In the genomic region with DNA sequence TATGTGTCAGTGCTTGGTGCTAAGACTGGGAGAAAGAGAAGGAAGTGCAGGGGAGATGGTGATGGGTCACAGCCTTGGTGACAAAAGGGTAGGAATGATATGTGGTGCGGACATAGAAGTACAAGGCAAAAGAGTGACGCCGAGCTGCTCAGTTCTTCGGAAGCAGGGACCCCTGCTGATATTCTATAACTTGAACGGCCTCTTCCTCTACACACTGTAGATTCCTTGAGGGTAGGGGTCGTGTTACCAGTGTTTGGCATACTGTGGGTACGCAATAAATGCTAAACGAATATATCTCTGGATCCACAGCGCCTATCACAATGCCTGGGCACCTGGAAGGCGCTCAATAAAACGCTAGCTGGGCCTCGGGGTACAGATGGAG, we compare ENCODE assay signal across 9 cellular contexts. TPM values are rescaled to one million over a fixed set of nuclear protein-coding genes. Genes with fewer than 3 reads are reported as not detected.
DNase-seq lines count a peak whose midpoint lies in the region; ATAC-seq, FAIRE-seq and TF ChIP-seq lines count a peak whose summit lies in the region.
"Had no signal": no experiment of that assay in that cellular context is flagged by ENCODE, and none has a peak within 500 bp of the region (broad histone marks: within the 10 kb centered on the region; RNA-seq: fewer than 3 reads in every experiment).

No MANE protein-coding gene starts in this region.

- peak overlapping the region; percentile 48; the same call in 1 of the 2 replicates for H2BK15ac ChIP-seq in H1 (ENCODE audit: low read length)

- H3K4me3 ChIP-seq in H1 (ENCODE audit: extremely low read depth in 1 of 4, insufficient read depth in 2 of 4, low read depth in 3 of 4, low read length in 4 of 4) = peak overlapping the region; percentile 80 to 96 (median 90)
- H3K4me3 ChIP-seq in neural cell (ENCODE audit: low read length) = peak overlapping the region; percentile 76

- POLR2A ChIA-PET in CD4-positive, alpha-beta T cell (lab: Charles Lee) = interaction anchor here (0.6 to 3.3 kb wide), 18 partner anchors 11 to 647 kb away, joined by 3 to 83 read pairs (median 4); partner anchors contain the start of genes CDC14A, RTCA, SASS6 and TRMT13
- POLR2A ChIA-PET in H1 (lab: Charles Lee; ENCODE audit: partially characterized antibody) = interaction anchor here (0.8 to 3.7 kb wide), 11 partner anchors 9 to 213 kb away, joined by 3 to 30 read pairs (median 5); partner anchors contain the start of genes CDC14A, RTCA, SASS6 and TRMT13

- H3K27ac ChIP-seq in CD4-positive, alpha-beta T cell (ENCODE audit: low read depth, low read length) = peak overlapping the region; percentile 51
- H3K27ac ChIP-seq in H1 (ENCODE audit: low read depth, low read length) (peak overlapping the region; percentile 96), neural cell (ENCODE audit: low read length) (peak overlapping the region; percentile 88)

- peak overlapping the region; percentile 89 for H3K18ac ChIP-seq in H1 (ENCODE audit: extremely low read depth, low read length)

- H3K27ac Mint-ChIP-seq in CD4-positive, alpha-beta T cell = no peak overlapping the region
- H3K27ac Mint-ChIP-seq in activated naive CD4-positive, alpha-beta T cell treated with anti-CD3 and anti-CD28 coated beads for 36 hours = no peak overlapping the region
- H3K27ac Mint-ChIP-seq: activated naive CD8-positive, alpha-beta T cell had no signal

- H4K8ac ChIP-seq in H1 (ENCODE audit: extremely low read depth, insufficient read depth, low read length) = peak overlapping the region; percentile 99; the same call in 1 of the 2 replicates

- H3K79me1 ChIP-seq in H1 (ENCODE audit: low read depth, low read length) = 0 out of 2 replicates have a peak, but pooled peaks cover 3% of the 10 kb centered on the region

- CTCF ChIA-PET in CD4-positive, alpha-beta T cell (lab: Charles Lee) = interaction anchor here (1.2 to 1.7 kb wide), 2 partner anchors 17 to 210 kb away, joined by 4 to 5 read pairs; partner anchors contain the start of gene RTCA
- CTCF ChIA-PET in H1 (lab: Charles Lee; ENCODE audit: partially characterized antibody) = interaction anchor here (0.8 to 1.6 kb wide), 2 partner anchors 128 to 211 kb away, joined by 3 read pairs; no protein-coding TSS in a partner anchor
- CTCF ChIA-PET in activated naive CD4-positive, alpha-beta T cell treated with anti-CD3 and anti-CD28 coated beads for 36 hours (lab: Charles Lee) = interaction anchor here (0.8 to 1.5 kb wide), 4 partner anchors 15 to 619 kb away, joined by 3 to 5 read pairs (median 3); partner anchors contain the start of gene TRMT13

- no peak for DNase-seq in CD4-positive, alpha-beta T cell
- DNase-seq in LHCN-M2 (ENCODE audit: low read depth) (peak; percentile 1), H1 (ENCODE audit: low read depth in 1 of 2, low spot score in 2 of 2) (no peak)
- DNase-seq in activated naive CD4-positive, alpha-beta T cell treated with anti-CD3 and anti-CD28 coated beads for 36 hours = no peak

- no peak overlapping the region for H3K4me3 Mint-ChIP-seq in CD4-positive, alpha-beta T cell
- no peak overlapping the region for H3K4me3 Mint-ChIP-seq in activated naive CD4-positive, alpha-beta T cell treated with anti-CD3 and anti-CD28 coated beads for 36 hours
- H3K4me3 Mint-ChIP-seq: activated naive CD8-positive, alpha-beta T cell had no signal

- peak overlapping the region; percentile 32 for H3K56ac ChIP-seq in H1 (replicated peaks; ENCODE audit: insufficient read length, low read depth, low read length)

- H3K14ac ChIP-seq in H1 (ENCODE audit: insufficient read length) = no peak overlapping the region

- H2AK5ac ChIP-seq in H1 (ENCODE audit: low read depth, low read length) = peak overlapping the region; percentile 88; the same call in 1 of the 2 replicates

- no peaks in the 10 kb centered on the region for H3K27me3 ChIP-seq in CD4-positive, alpha-beta T cell (ENCODE audit: control insufficient read depth, insufficient read depth, low read length)
- H3K27me3 ChIP-seq in H1 (replicated peaks in 1 of 4; ENCODE audit: control insufficient read depth in 3 of 4, extremely low read depth in 1 of 4, insufficient read depth in 3 of 4, low read length in 3 of 4) (no peaks in the 10 kb centered on the region), neural cell (ENCODE audit: insufficient read depth, low read depth, low read length) (no peaks in the 10 kb centered on the region)

- peak overlapping the region; percentile 70 for H4K5ac ChIP-seq in H1 (ENCODE audit: insufficient read length, low read depth, low read length)

- H3K9ac ChIP-seq in H1 (replicated peaks in 1 of 4; ENCODE audit: extremely low read depth in 1 of 4, low read depth in 3 of 4, low read length in 3 of 4) = peak overlapping the region; percentile 83 to 95 (median 92)
- peak overlapping the region; percentile 82 for H3K9ac ChIP-seq in neural cell (ENCODE audit: low read length)

- no peaks in the 10 kb centered on the region for H3K27me3 Mint-ChIP-seq in CD4-positive, alpha-beta T cell
- H3K27me3 Mint-ChIP-seq in activated naive CD4-positive, alpha-beta T cell treated with anti-CD3 and anti-CD28 coated beads for 36 hours (ENCODE audit: low read depth) = no peaks in the 10 kb centered on the region
- H3K27me3 Mint-ChIP-seq: activated naive CD8-positive, alpha-beta T cell had no signal

- no peaks in the 10 kb centered on the region for H3F3A ChIP-seq in neural cell (ENCODE audit: insufficient read depth, low read length, poor library complexity, severe bottlenecking)

- no peak for TF ChIP-seq CTCF in CD4-positive, alpha-beta T cell (IDR thresholded peaks at IDR 0.05)
- TF ChIP-seq CTCF in H1 (IDR thresholded peaks at IDR 0.05; ENCODE audit: control extremely low read depth in 1 of 3, insufficient read depth in 1 of 3, low read depth in 1 of 3, low read length in 3 of 3) (no peak), neural cell (IDR thresholded peaks at IDR 0.05; ENCODE audit: poor library complexity, severe bottlenecking) (no peak)

- H2BK120ac ChIP-seq in H1 (replicated peaks; ENCODE audit: low read depth, low read length) = peak overlapping the region; percentile 30

- no peak for ATAC-seq in CD4-positive, alpha-beta T cell (ENCODE audit: poor library complexity)
- ATAC-seq in HG02970 (IDR thresholded peaks at IDR 0.05; ENCODE audit: low FRiP score, unreplicated experiment) (no peak), GM18873 (IDR thresholded peaks at IDR 0.05; ENCODE audit: low FRiP score, unreplicated experiment) (no peak), GM19467 (IDR thresholded peaks at IDR 0.05; ENCODE audit: unreplicated experiment) (no peak)

- TF ChIP-seq POLR2A in H1 (IDR thresholded peaks at IDR 0.05; ENCODE audit: control extremely low read depth in 1 of 2, low read depth in 2 of 2, low read length in 2 of 2) = no peak

- H3K9me3 Mint-ChIP-seq in CD4-positive, alpha-beta T cell = no peaks in the 10 kb centered on the region
- H3K9me3 Mint-ChIP-seq in activated naive CD4-positive, alpha-beta T cell treated with anti-CD3 and anti-CD28 coated beads for 36 hours = no peaks in the 10 kb centered on the region

- H3K79me2 ChIP-seq in H1 (ENCODE audit: control insufficient read depth in 1 of 2, insufficient read depth in 2 of 2, low read length in 2 of 2) (peaks cover 0 to 44% of the 10 kb centered on the region in 2 experiments; a peak in 3 of 4 replicates), neural cell (replicated peaks; ENCODE audit: insufficient read depth, low read length) (peaks cover 23% of the 10 kb centered on the region)

- peaks cover 1% of the 10 kb centered on the region for H3K36me3 Mint-ChIP-seq in CD4-positive, alpha-beta T cell (ENCODE audit: low read depth)
- no peaks in the 10 kb centered on the region for H3K36me3 Mint-ChIP-seq in activated naive CD4-positive, alpha-beta T cell treated with anti-CD3 and anti-CD28 coated beads for 36 hours (ENCODE audit: low read depth)
- H3K36me3 Mint-ChIP-seq: activated naive CD8-positive, alpha-beta T cell had no signal

- H2AFZ ChIP-seq in H1 (ENCODE audit: low read length) (peak overlapping the region; percentile 45), neural cell (ENCODE audit: low read depth, low read length) (peak overlapping the region; percentile 94)

- H3K36me3 ChIP-seq in H1 (ENCODE audit: control insufficient read depth in 2 of 4, insufficient read depth in 4 of 4, low read length in 3 of 4) (no peaks in the 10 kb centered on the region; a peak in 1 of 8 replicates), neural cell (ENCODE audit: insufficient read depth, low read length) (no peaks in the 10 kb centered on the region)

- peak overlapping the region; percentile 98 for H2BK12ac ChIP-seq in H1 (ENCODE audit: low read depth, low read length)

- H3K4me1 Mint-ChIP-seq in CD4-positive, alpha-beta T cell (ENCODE audit: low read depth) = peaks cover 19% of the 10 kb centered on the region
- peaks cover 20% of the 10 kb centered on the region for H3K4me1 Mint-ChIP-seq in activated naive CD4-positive, alpha-beta T cell treated with anti-CD3 and anti-CD28 coated beads for 36 hours (ENCODE audit: low read depth)

- H3K9me3 ChIP-seq in CD4-positive, alpha-beta T cell (ENCODE audit: control insufficient read depth, low read length) = no peaks in the 10 kb centered on the region
- H3K9me3 ChIP-seq in H1 (ENCODE audit: insufficient read depth in 2 of 2, low read depth in 1 of 2, low read length in 1 of 2) (no peaks in the 10 kb centered on the region), neural cell (ENCODE audit: low read length) (no peaks in the 10 kb centered on the region)

- intact Hi-C loops in CD4-positive, alpha-beta T cell (cut with DNase I, micrococcal nuclease) = loop anchor here (1.0 to 5.0 kb wide), 4 partner anchors 17 to 117 kb away; partner anchors contain the start of genes TRMT13 (in 2 of the 2), CDC14A (in 1 of the 2), RTCA (in 1 of the 2) and SASS6 (in 1 of the 2)
- intact Hi-C loops in activated naive CD4-positive, alpha-beta T cell treated with anti-CD3 and anti-CD28 coated beads for 36 hours (cut with micrococcal nuclease) = loop anchor here (1.0 to 5.0 kb wide), 9 partner anchors 17 to 1377 kb away; partner anchors contain the start of genes AGL, RTCA and TRMT13

- WGBS in H1 (ENCODE audit: extremely low coverage in 1 of 2, insufficient coverage in 1 of 2, insufficient read length in 1 of 2, insufficient replicate concordance in 2 of 2, low coverage in 1 of 2, low lambda C conversion rate in 2 of 2, missing lambda C conversion rate in 1 of 2), 2 experiments = 3% methylated on average over 12 of the region's 12 CpGs; no CpG with 5 or more reads in 1 of the 2 experiments

- peak overlapping the region; percentile 96 for H2BK5ac ChIP-seq in H1 (ENCODE audit: low read depth, low read length)

- no peak for TF ChIP-seq RAD21 in H1 (IDR thresholded peaks at IDR 0.05 in 1 of 2, conservative IDR thresholded peaks at IDR 0.05 in 1 of 2; ENCODE audit: low read depth in 2 of 2, low read length in 2 of 2)
- TF ChIP-seq RAD21 in neural cell (conservative IDR thresholded peaks at IDR 0.05) = no peak

- H4K20me1 ChIP-seq in H1 (replicated peaks in 1 of 2; ENCODE audit: control insufficient read depth in 1 of 2, insufficient read depth in 2 of 2, low read length in 2 of 2) (peaks cover 0 to 1% of the 10 kb centered on the region in 2 experiments), neural cell (ENCODE audit: insufficient read depth) (no peaks in the 10 kb centered on the region)

- TF ChIP-seq EP300 in H1 (IDR thresholded peaks at IDR 0.05; ENCODE audit: borderline replicate concordance in 1 of 2, low read depth in 2 of 2, low read length in 2 of 2) = no peak
- TF ChIP-seq EP300 in neural cell (conservative IDR thresholded peaks at IDR 0.05; ENCODE audit: poor library complexity, severe bottlenecking) = no peak

- H3K23ac ChIP-seq in H1 (ENCODE audit: insufficient read length) = no peak overlapping the region

- H3K23me2 ChIP-seq in H1 (ENCODE audit: low read depth, low read length) = peaks cover 6% of the 10 kb centered on the region

- H3K4me2 ChIP-seq in H1 (ENCODE audit: insufficient read depth in 1 of 2, low read depth in 2 of 2, low read length in 2 of 2) (peak overlapping the region; percentile 83 to 88), neural cell (ENCODE audit: low read length) (peak overlapping the region; percentile 66)

- H2BK20ac ChIP-seq in H1 (ENCODE audit: low read length) = no peak overlapping the region

- H3K4me1 ChIP-seq in H1 (replicated peaks in 1 of 4; ENCODE audit: control insufficient read depth in 3 of 4, insufficient read depth in 4 of 4, low read length in 3 of 4) = peaks cover 0 to 5% (median 0%) of the 10 kb centered on the region in 4 experiments; a peak in 2 of 7 replicates

- peak overlapping the region; percentile 22 for H3K4ac ChIP-seq in H1 (replicated peaks; ENCODE audit: insufficient read length, low read depth, low read length)

- FAIRE-seq in H1 (lab: Jason Lieb, UNC) = no peak

- H3K9me2 ChIP-seq in neural cell (ENCODE audit: insufficient read depth, low read length) = no peaks in the 10 kb centered on the region

- peak overlapping the region; percentile 12 for H4K91ac ChIP-seq in H1 (replicated peaks; ENCODE audit: insufficient read length, low read length)

RNA-seq across cellular contexts. Expression of gene DBT, which starts 0.5 kb away (rescaled TPM):
- total RNA-seq in CD4-positive, alpha-beta T cell = 1 to 10 TPM; 5.3 to 5.4 TPM
- 3.4 and 3.7 TPM in 2 replicates for total RNA-seq in LHCN-M2 (2014; rRNA removed)
- 2.9 TPM for polyA plus RNA-seq in LHCN-M2 (2012)
- 24.6 and 25.4 TPM in 2 replicates for total RNA-seq in H1 (2021; fragmentation: NEBNext Ultra II Directional; extraction: Animal tissue kit (Norgen Biotek cat#: 25700))
- polyA plus RNA-seq in H1 (2011; rRNA removed) = 2.1 and 3.3 TPM in 2 replicates
- polyA plus RNA-seq in H1 (2011; cell fraction: cytosol; rRNA removed) = 5.3 TPM
- 3.2 TPM for polyA plus RNA-seq in H1 (2011; cell fraction: nucleus; rRNA removed)
- polyA plus RNA-seq in H1 (2012, experiment 1 of 2) = 8.3 to 20.3 TPM (median 10.4 TPM) in 4 replicates
- polyA plus RNA-seq in H1 (2012, experiment 2 of 2) = 0.39 TPM
- polyA plus RNA-seq in H1 (2013, experiment 1 of 2) = 9.2 TPM
- polyA plus RNA-seq in H1 (2013, experiment 2 of 2) = 9.4 TPM
- 9.0 and 14.6 TPM in 2 replicates for polyA minus RNA-seq in H1 (2011; rRNA and poly(A)+ RNA removed)
- polyA minus RNA-seq in H1 (2011; cell fraction: cytosol; rRNA and poly(A)+ RNA removed) = 4.6 TPM
- 19.8 TPM for polyA minus RNA-seq in H1 (2011; cell fraction: nucleus; rRNA and poly(A)+ RNA removed)
- polyA plus RNA-seq in neural cell = 4.8 and 9.0 TPM in 2 replicates
- polyA minus RNA-seq in neural cell = 10.2 and 13.1 TPM in 2 replicates
- 10 to 100 TPM; 12.3 to 12.5 TPM for total RNA-seq in activated naive CD4-positive, alpha-beta T cell treated with anti-CD3 and anti-CD28 coated beads for 36 hours

RNA-seq across cellular contexts. Expression of gene RTCA, which starts 16.9 kb away (rescaled TPM):
- 10 to 100 TPM; 62.1 to 67.1 TPM for total RNA-seq in CD4-positive, alpha-beta T cell
- total RNA-seq in LHCN-M2 (2014; rRNA removed) = 41.2 and 45.6 TPM in 2 replicates
- polyA plus RNA-seq in LHCN-M2 (2012) = 29.1 TPM
- total RNA-seq in H1 (2021; fragmentation: NEBNext Ultra II Directional; extraction: Animal tissue kit (Norgen Biotek cat#: 25700)) = 31.6 and 31.8 TPM in 2 replicates
- 10.7 and 13.8 TPM in 2 replicates for polyA plus RNA-seq in H1 (2011; rRNA removed)
- 18.4 TPM for polyA plus RNA-seq in H1 (2011; cell fraction: cytosol; rRNA removed)
- 18.5 TPM for polyA plus RNA-seq in H1 (2011; cell fraction: nucleus; rRNA removed)
- polyA plus RNA-seq in H1 (2012, experiment 1 of 2) = 19.4 to 28.4 TPM (median 23.4 TPM) in 4 replicates
- 3.7 TPM for polyA plus RNA-seq in H1 (2012, experiment 2 of 2)
- polyA plus RNA-seq in H1 (2013, experiment 1 of 2) = 21.3 TPM
- 20.9 TPM for polyA plus RNA-seq in H1 (2013, experiment 2 of 2)
- 11.0 and 14.6 TPM in 2 replicates for polyA minus RNA-seq in H1 (2011; rRNA and poly(A)+ RNA removed)
- 7.4 TPM for polyA minus RNA-seq in H1 (2011; cell fraction: cytosol; rRNA and poly(A)+ RNA removed)
- 30.4 TPM for polyA minus RNA-seq in H1 (2011; cell fraction: nucleus; rRNA and poly(A)+ RNA removed)
- 79.7 and 95.2 TPM in 2 replicates for polyA plus RNA-seq in neural cell
- 60.1 and 66.8 TPM in 2 replicates for polyA minus RNA-seq in neural cell
- total RNA-seq in activated naive CD4-positive, alpha-beta T cell treated with anti-CD3 and anti-CD28 coated beads for 36 hours = 10 to 100 TPM; 36.7 to 37.5 TPM
